Comparison of ENCODE assay signal across 1 cellular context in genomic region chr13:26185720-26186119, GRCh38.
TF ChIP-seq lines count a peak whose summit lies in the region.

No MANE protein-coding gene starts in this region.

TF ChIP-seq in GM23338, 12 proteins besides CTCF, POLR2A, EP300 and RAD21 (continued from another document):
- TF ChIP-seq ZNF462 (CRISPR knock-in tag; IDR thresholded peaks at IDR 0.05) (no peak), EZH2 (IDR thresholded peaks at IDR 0.05; ENCODE audit: low read depth, unreplicated experiment) (no peak), JUNB (IDR thresholded peaks at IDR 0.05; ENCODE audit: unreplicated experiment) (no peak), CREB1 (CRISPR knock-in tag; IDR thresholded peaks at IDR 0.05; ENCODE audit: low read depth) (no peak), POLR2AphosphoS5 (IDR thresholded peaks at IDR 0.05; ENCODE audit: low read depth) (no peak), EZH2phosphoT487 (IDR thresholded peaks at IDR 0.05; ENCODE audit: unreplicated experiment) (no peak), STAT1 (IDR thresholded peaks at IDR 0.05; ENCODE audit: unreplicated experiment) (no peak)
- TF ChIP-seq, protein P1, sequence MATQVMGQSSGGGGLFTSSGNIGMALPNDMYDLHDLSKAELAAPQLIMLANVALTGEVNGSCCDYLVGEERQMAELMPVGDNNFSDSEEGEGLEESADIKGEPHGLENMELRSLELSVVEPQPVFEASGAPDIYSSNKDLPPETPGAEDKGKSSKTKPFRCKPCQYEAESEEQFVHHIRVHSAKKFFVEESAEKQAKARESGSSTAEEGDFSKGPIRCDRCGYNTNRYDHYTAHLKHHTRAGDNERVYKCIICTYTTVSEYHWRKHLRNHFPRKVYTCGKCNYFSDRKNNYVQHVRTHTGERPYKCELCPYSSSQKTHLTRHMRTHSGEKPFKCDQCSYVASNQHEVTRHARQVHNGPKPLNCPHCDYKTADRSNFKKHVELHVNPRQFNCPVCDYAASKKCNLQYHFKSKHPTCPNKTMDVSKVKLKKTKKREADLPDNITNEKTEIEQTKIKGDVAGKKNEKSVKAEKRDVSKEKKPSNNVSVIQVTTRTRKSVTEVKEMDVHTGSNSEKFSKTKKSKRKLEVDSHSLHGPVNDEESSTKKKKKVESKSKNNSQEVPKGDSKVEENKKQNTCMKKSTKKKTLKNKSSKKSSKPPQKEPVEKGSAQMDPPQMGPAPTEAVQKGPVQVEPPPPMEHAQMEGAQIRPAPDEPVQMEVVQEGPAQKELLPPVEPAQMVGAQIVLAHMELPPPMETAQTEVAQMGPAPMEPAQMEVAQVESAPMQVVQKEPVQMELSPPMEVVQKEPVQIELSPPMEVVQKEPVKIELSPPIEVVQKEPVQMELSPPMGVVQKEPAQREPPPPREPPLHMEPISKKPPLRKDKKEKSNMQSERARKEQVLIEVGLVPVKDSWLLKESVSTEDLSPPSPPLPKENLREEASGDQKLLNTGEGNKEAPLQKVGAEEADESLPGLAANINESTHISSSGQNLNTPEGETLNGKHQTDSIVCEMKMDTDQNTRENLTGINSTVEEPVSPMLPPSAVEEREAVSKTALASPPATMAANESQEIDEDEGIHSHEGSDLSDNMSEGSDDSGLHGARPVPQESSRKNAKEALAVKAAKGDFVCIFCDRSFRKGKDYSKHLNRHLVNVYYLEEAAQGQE (IDR thresholded peaks at IDR 0.05; ENCODE audit: unreplicated experiment) = no peak
